In genomic region chr17:67942810-67943209, GRCh38 we compare ENCODE assay signal across 10 cellular contexts. TPM values are rescaled to one million over a fixed set of nuclear protein-coding genes. Genes with fewer than 3 reads are reported as not detected.
A peak's percentile ranks its signal among the peaks of the same experiment; 100 is the strongest.
DNase-seq lines count a peak whose midpoint lies in the region; ATAC-seq, FAIRE-seq and TF ChIP-seq lines count a peak whose summit lies in the region.
"Had no signal": no experiment of that assay in that cellular context is flagged by ENCODE, and none has a peak within 500 bp of the region (broad histone marks: within the 10 kb centered on the region; RNA-seq: fewer than 3 reads in every experiment).

No MANE protein-coding gene starts in this region.

- peak; percentile 50 for TF ChIP-seq CTCF in AG09309 (IDR thresholded peaks at IDR 0.05; ENCODE audit: control insufficient read depth, insufficient read depth, low read depth, low read length, missing control alignments)
- TF ChIP-seq CTCF in GM12874 (IDR thresholded peaks at IDR 0.05; ENCODE audit: insufficient read depth, low read depth, low read length), result peak; percentile 14; the same call in 1 of the 2 replicates
- TF ChIP-seq CTCF in gastroesophageal sphincter (IDR thresholded peaks at IDR 0.05), result peak in 3 of 4 experiments; percentile 16 to 19 (median 18)

- no peak for FAIRE-seq in frontal cortex (lab: Jason Lieb, UNC)
- FAIRE-seq: GM12891 had no signal

- no peak overlapping the region for H3K4me3 ChIP-seq in AG09309 (ENCODE audit: control insufficient read depth, low read depth, low read length)
- H3K4me3 ChIP-seq in gastroesophageal sphincter, result no peak overlapping the region

- no peaks in the 10 kb centered on the region for H3K27me3 ChIP-seq in gastroesophageal sphincter

- no peaks in the 10 kb centered on the region for H3K9me3 ChIP-seq in gastroesophageal sphincter

- no peak for TF ChIP-seq EP300 in gastroesophageal sphincter (IDR thresholded peaks at IDR 0.05)

- H3K4me1 ChIP-seq in gastroesophageal sphincter, result peaks cover 0 to under 1% (median 0%) of the 10 kb centered on the region in 3 donors
- H3K4me1 ChIP-seq: parathyroid adenoma had no signal

- DNase-seq in AG09309 (ENCODE audit: low read depth) (no peak), SK-MEL-5 (ENCODE audit: low read depth, low spot score) (peak; percentile 62), frontal cortex (ENCODE audit: low spot score in 2 of 2) (no peak)

- H3K36me3 ChIP-seq in gastroesophageal sphincter, result peaks cover 4 to 99% of the 10 kb centered on the region in 2 donors

- TF ChIP-seq POLR2A in gastroesophageal sphincter (IDR thresholded peaks at IDR 0.05), result no peak

- ATAC-seq in gastroesophageal sphincter (no peak), GM19023 (IDR thresholded peaks at IDR 0.05; ENCODE audit: unreplicated experiment) (no peak), HG02852 (IDR thresholded peaks at IDR 0.05; ENCODE audit: unreplicated experiment) (no peak), GM21367 (IDR thresholded peaks at IDR 0.05; ENCODE audit: unreplicated experiment) (no peak)

- in situ Hi-C loops in SK-MEL-5 (cut with HindIII; ENCODE audit: low pct_unique_long_range_greater_than_20kb, low sequenced_read_pairs), result no loop called here

- no peak overlapping the region for H3K27ac ChIP-seq in gastroesophageal sphincter
- H3K27ac ChIP-seq: parathyroid adenoma had no signal

- 91 to 100% methylated on average over 2 to 3 of the region's 3 CpGs for whole genome bisulfite sequencing in gastroesophageal sphincter (ENCODE audit: low coverage in 1 of 2), 2 donors

RNA-seq across cellular contexts. Expression of gene C17orf58, which starts 53.5 kb away (rescaled TPM):
- 55.7 and 68.4 TPM in 2 replicates for total RNA-seq in SK-MEL-5 (2014; rRNA removed; shearing (Covaris generic))
- 64.3 and 76.0 TPM in 2 replicates for polyA plus RNA-seq in SK-MEL-5 (2015; cell fraction: cytosol; rRNA removed)
- polyA plus RNA-seq in SK-MEL-5 (2015; cell fraction: nucleus; rRNA removed), result 41.6 and 46.6 TPM in 2 replicates
- total RNA-seq in gastroesophageal sphincter (10 to 100 TPM in 1 of 4 donors, 1 to 10 TPM in 3; 5.3 to 17.8 (median 7.3) TPM), frontal cortex (38.3 TPM)
